Comparison of ENCODE assay signal across 8 cellular contexts in genomic region chr5:611731-612486, GRCh38. TPM values are rescaled to one million over a fixed set of nuclear protein-coding genes. Genes with fewer than 3 reads are reported as not detected.
DNase-seq lines count a peak whose midpoint lies in the region; ATAC-seq and TF ChIP-seq lines count a peak whose summit lies in the region.

TSS of gene CEP72 (plus strand) at chr5:612340. CDS start at chr5:612362, 22 bp downstream.

- POLR2A ChIA-PET in CD8-positive, alpha-beta memory T cell (lab: Charles Lee): interaction anchor here (0.9 kb wide), 1 partner anchor 140 kb away, joined by 3 read pairs; no protein-coding TSS in a partner anchor

- peak within 1 kb of the TSS; percentile 67 for H3K4me3 ChIP-seq in CD8-positive, alpha-beta memory T cell (ENCODE audit: low read length)
- H3K4me3 ChIP-seq in endocrine pancreas (ENCODE audit: control insufficient read depth, insufficient read depth, low read length): peak within 1 kb of the TSS; percentile 29

- no peaks in the 10 kb centered on the region for H3K36me3 ChIP-seq in CD8-positive, alpha-beta memory T cell (ENCODE audit: insufficient read depth, low read length)
- no peaks in the 10 kb centered on the region for H3K36me3 ChIP-seq in endocrine pancreas (ENCODE audit: control insufficient read depth, insufficient read depth, low read length)

- CTCF ChIA-PET in CD8-positive, alpha-beta memory T cell (lab: Charles Lee): no interaction called here

- no peaks in the 10 kb centered on the region for H3K9me3 Mint-ChIP-seq in CD8-positive, alpha-beta memory T cell
- peaks cover 21% of the 10 kb centered on the region for H3K9me3 Mint-ChIP-seq in mesothelial cell of epicardium

- H3K4me1 Mint-ChIP-seq in CD8-positive, alpha-beta memory T cell: peaks cover 28 to 55% (median 38%) of the 10 kb centered on the region in 3 donors
- peaks cover 16% of the 10 kb centered on the region for H3K4me1 Mint-ChIP-seq in mesothelial cell of epicardium

- H3K4me1 ChIP-seq in CD8-positive, alpha-beta memory T cell (ENCODE audit: insufficient read depth, low read length): peaks cover 7% of the 10 kb centered on the region
- no peaks in the 10 kb centered on the region for H3K4me1 ChIP-seq in endocrine pancreas (ENCODE audit: control insufficient read depth, insufficient read depth, low read length)

- peak within 1 kb of the TSS; percentile 47 for H3K27ac ChIP-seq in CD8-positive, alpha-beta memory T cell (ENCODE audit: low read depth, low read length)

- H3K9me3 ChIP-seq in CD8-positive, alpha-beta memory T cell (ENCODE audit: low read length): no peaks in the 10 kb centered on the region
- H3K9me3 ChIP-seq in endocrine pancreas (ENCODE audit: control insufficient read depth, low read length): no peaks in the 10 kb centered on the region

- peak within 1 kb of the TSS; percentile 86 to 97 (median 91) for H3K4me3 Mint-ChIP-seq in CD8-positive, alpha-beta memory T cell
- H3K4me3 Mint-ChIP-seq in mesothelial cell of epicardium: peak within 1 kb of the TSS; percentile 91

- H3K27ac Mint-ChIP-seq in CD8-positive, alpha-beta memory T cell: peak within 1 kb of the TSS; percentile 35 to 94 (median 81)
- peak within 1 kb of the TSS; percentile 89 for H3K27ac Mint-ChIP-seq in mesothelial cell of epicardium

- no peak for TF ChIP-seq CTCF in mesothelial cell of epicardium (IDR thresholded peaks at IDR 0.05; ENCODE audit: unreplicated experiment)

- peak within 1 kb of the TSS; percentile 69 for H3K9ac ChIP-seq in endocrine pancreas (ENCODE audit: control insufficient read depth, insufficient read depth, low read length)

- peaks cover 0 to 14% (median 6%) of the 10 kb centered on the region in 3 donors for H3K36me3 Mint-ChIP-seq in CD8-positive, alpha-beta memory T cell
- peaks cover 25% of the 10 kb centered on the region for H3K36me3 Mint-ChIP-seq in mesothelial cell of epicardium

- peaks cover 5 to 14% of the 10 kb centered on the region in 2 donors for H3K27me3 Mint-ChIP-seq in CD8-positive, alpha-beta memory T cell
- H3K27me3 Mint-ChIP-seq in mesothelial cell of epicardium (ENCODE audit: low read depth): peaks cover 3% of the 10 kb centered on the region

- peak; percentile 77 for ATAC-seq in GM19463 (IDR thresholded peaks at IDR 0.05; ENCODE audit: unreplicated experiment)

- H3K27me3 ChIP-seq in CD8-positive, alpha-beta memory T cell (ENCODE audit: insufficient read depth, low read length, poor library complexity, severe bottlenecking): no peaks in the 10 kb centered on the region
- no peaks in the 10 kb centered on the region for H3K27me3 ChIP-seq in endocrine pancreas (ENCODE audit: control insufficient read depth, insufficient read depth, low read length)

- peak; percentile 84 to 94 (median 89) for DNase-seq in CD8-positive, alpha-beta memory T cell
- DNase-seq in HT-29 (ENCODE audit: low spot score) (peak; percentile 93), NOMO-1 treated with DMSO at 0.1 percent for 48 hours (lab: John Stamatoyannopoulos, UW; ENCODE audit: unreplicated experiment) (peak; percentile 94), mesothelial cell of epicardium (ENCODE audit: low spot score in 2 of 2, unreplicated experiment in 2 of 2) (peak; percentile 92 to 95)
- DNase-seq in activated CD8-positive, alpha-beta memory T cell treated with anti-CD3 and anti-CD28 coated beads for 48 hours (ENCODE audit: low read depth in 2 of 3, low spot score in 2 of 3): peak; percentile 88 to 89 (median 88)
- DNase-seq in stimulated activated CD8-positive, alpha-beta memory T cell treated with anti-CD3 and anti-CD28 coated beads, Interleukin-15, amount 100 ng/mL, for 1 hour (ENCODE audit: low read depth): peak; percentile 86

RNA-seq across cellular contexts. Expression of gene CEP72, which starts in this region (rescaled TPM):
- total RNA-seq in CD8-positive, alpha-beta memory T cell: 10 to 100 TPM; 20.0 to 21.0 TPM
- 4.2 TPM for polyA plus RNA-seq in CD8-positive, alpha-beta memory T cell
- total RNA-seq in HT-29 (2014; rRNA removed; shearing (Covaris generic)): 31.5 and 42.4 TPM in 2 replicates
- total RNA-seq in mesothelial cell of epicardium: 20.1 to 21.7 TPM (median 20.3 TPM) in 3 replicates

Comparison
In these comparisons a context has a peak if more than half of its experiments do, and no peak if none do; other contexts are left out.
1. Peak in every context shown above with its lines: DNase-seq, ATAC-seq, H3K4me3 ChIP-seq and H3K27ac ChIP-seq.